21 cellular contexts compared by ENCODE assay signal in genomic region chr12:124742111-124742510, GRCh38.
A peak's percentile ranks its signal among the peaks of the same experiment; 100 is the strongest.
DNase-seq lines count a peak whose midpoint lies in the region; ATAC-seq, FAIRE-seq and TF ChIP-seq lines count a peak whose summit lies in the region.
"Had no signal": no experiment of that assay in that cellular context is flagged by ENCODE, and none has a peak within 500 bp of the region (broad histone marks: within the 10 kb centered on the region; RNA-seq: fewer than 3 reads in every experiment).

No MANE protein-coding gene starts in this region.

- no peak for FAIRE-seq in HepG2 (lab: Jason Lieb, UNC)
- FAIRE-seq: GM12891, islet of Langerhans had no signal

- peaks cover 6% of the 10 kb centered on the region for H3F3A ChIP-seq in PC-3 (ENCODE audit: low read length, unreplicated experiment)

- in situ Hi-C loops in HepG2 (cut with HindIII; ENCODE audit: extremely low pct_ligation_motif_present, low pct_unique_long_range_greater_than_20kb) = no loop called here

- TF ChIP-seq CTCF in liver (IDR thresholded peaks at IDR 0.05; ENCODE audit: low read depth, low read length, missing input control) (peak; percentile 10), HepG2 (CRISPR knock-in tag; IDR thresholded peaks at IDR 0.05) (no peak), PC-3 (conservative IDR thresholded peaks at IDR 0.05; ENCODE audit: low read depth, low read length) (no peak)

- no peaks in the 10 kb centered on the region for H3K79me2 ChIP-seq in HepG2 (ENCODE audit: insufficient read depth, low read length)
- no peaks in the 10 kb centered on the region for H3K79me2 ChIP-seq in PC-3 (ENCODE audit: low read length)

- H3K4me1 ChIP-seq in liver (ENCODE audit: control insufficient read depth in 4 of 4, insufficient read depth in 4 of 4, low read length in 3 of 4) (peaks cover 15 to 49% (median 34%) of the 10 kb centered on the region in 4 donors), HepG2 (ENCODE audit: insufficient read depth, low read length) (peaks cover 92% of the 10 kb centered on the region), SJCRH30 (peaks cover 42% of the 10 kb centered on the region), mucosa of stomach (ENCODE audit: control insufficient read depth, insufficient read depth, low read length) (peaks cover 42% of the 10 kb centered on the region), PC-3 (ENCODE audit: insufficient read depth, low read length) (peaks cover 34% of the 10 kb centered on the region)

- no peak for TF ChIP-seq EP300 in HepG2 (IDR thresholded peaks at IDR 0.05; ENCODE audit: low read depth in 2 of 2, low read length in 2 of 2)
- no peak for TF ChIP-seq EP300 in HepG2 (CRISPR knock-in tag; IDR thresholded peaks at IDR 0.05; ENCODE audit: borderline replicate concordance)

- H3K36me3 ChIP-seq in liver (ENCODE audit: control insufficient read depth in 4 of 4, insufficient read depth in 3 of 4, low read depth in 1 of 4, low read length in 3 of 4) (no peaks in the 10 kb centered on the region), HepG2 (replicated peaks in 1 of 2; ENCODE audit: control insufficient read depth in 1 of 2, insufficient read depth in 2 of 2, low read length in 2 of 2) (no peaks in the 10 kb centered on the region), SJCRH30 (no peaks in the 10 kb centered on the region), mucosa of stomach (ENCODE audit: control insufficient read depth, insufficient read depth, low read length) (no peaks in the 10 kb centered on the region), PC-3 (ENCODE audit: low read depth, low read length) (no peaks in the 10 kb centered on the region)
- H3K36me3 ChIP-seq: neutrophil had no signal

- CTCF ChIA-PET in HepG2 (lab: Yijun Ruan, JAX; ENCODE audit: low intra/inter-chr PET ratio, low total read pairs) (no interaction called here), PC-3 (lab: Charles Lee) (no interaction called here)

- H4K20me1 ChIP-seq in HepG2 (ENCODE audit: insufficient read depth, low read length) = no peaks in the 10 kb centered on the region
- H4K20me1 ChIP-seq in PC-3 (ENCODE audit: low read length) = no peaks in the 10 kb centered on the region

- POLR2A ChIA-PET in HepG2 (lab: Yijun Ruan, JAX) (no interaction called here), PC-3 (lab: Charles Lee; ENCODE audit: unreplicated experiment) (no interaction called here)

- no peak for TF ChIP-seq POLR2A in HepG2 (IDR thresholded peaks at IDR 0.05; ENCODE audit: insufficient read depth in 1 of 2, low read depth in 2 of 2, low read length in 2 of 2)

- peak overlapping the region in 1 of 2 donors; percentile 70 for H3K9ac ChIP-seq in liver (ENCODE audit: low read depth in 1 of 2, low read length in 2 of 2)
- no peak overlapping the region for H3K9ac ChIP-seq in HepG2 (ENCODE audit: insufficient read depth, low read depth, low read length)
- peak overlapping the region; percentile 43 for H3K9ac ChIP-seq in mucosa of stomach (ENCODE audit: low read length)
- H3K9ac ChIP-seq in PC-3 (ENCODE audit: low read length) = no peak overlapping the region

- H3K9me3 ChIP-seq in liver (ENCODE audit: control insufficient read depth in 4 of 4, low read length in 3 of 4) = no peaks in the 10 kb centered on the region
- peaks cover 5% of the 10 kb centered on the region; the same call in 1 of the 2 replicates for H3K9me3 ChIP-seq in HepG2 (ENCODE audit: low read length)
- H3K9me3 ChIP-seq in SJCRH30 (replicated peaks) = no peaks in the 10 kb centered on the region
- H3K9me3 ChIP-seq in mucosa of stomach (ENCODE audit: control insufficient read depth, low read length) = no peaks in the 10 kb centered on the region
- H3K9me3 ChIP-seq in PC-3 (ENCODE audit: low read length) = no peaks in the 10 kb centered on the region
- H3K9me3 ChIP-seq: neutrophil had no signal

- H3K27ac ChIP-seq in liver (ENCODE audit: low read depth in 1 of 2, low read length in 2 of 2) (peak overlapping the region; percentile 78 to 80), HepG2 (ENCODE audit: extremely low read length, insufficient read depth, low read length) (no peak overlapping the region), SJCRH30 (peak overlapping the region; percentile 28; the same call in 1 of the 2 replicates), PC-3 (ENCODE audit: low read length) (no peak overlapping the region)
- H3K27ac ChIP-seq: neutrophil, RWPE1 had no signal

- no peak overlapping the region for H3K4me2 ChIP-seq in HepG2 (ENCODE audit: low read depth, low read length)
- H3K4me2 ChIP-seq in PC-3 (ENCODE audit: low read length) = no peak overlapping the region

- BruUV-seq in HepG2 (replicated peaks; lab: Mats Ljungman, UMichigan) (no TSS peak), PC-3 (replicated peaks; lab: Mats Ljungman, UMichigan) (no TSS peak)

- no peaks in the 10 kb centered on the region for H3K9me2 ChIP-seq in PC-3 (replicated peaks; ENCODE audit: low read length)

- no peak overlapping the region for H2AFZ ChIP-seq in HepG2 (ENCODE audit: low read length)
- no peak overlapping the region for H2AFZ ChIP-seq in PC-3 (ENCODE audit: low read length)

- TF ChIP-seq RAD21 in liver (IDR thresholded peaks at IDR 0.05) (peak in 1 of 2 donors; percentile 19), HepG2 (CRISPR knock-in tag; IDR thresholded peaks at IDR 0.05) (no peak)

- H3K27me3 ChIP-seq in liver (ENCODE audit: control insufficient read depth in 4 of 4, insufficient read depth in 4 of 4, low read length in 3 of 4) = no peaks in the 10 kb centered on the region
- H3K27me3 ChIP-seq in HepG2 (ENCODE audit: control insufficient read depth in 1 of 2, insufficient read depth in 2 of 2, low read length in 2 of 2) = peaks cover 0 to 4% of the 10 kb centered on the region in 2 experiments; a peak in 1 of 5 replicates
- no peaks in the 10 kb centered on the region for H3K27me3 ChIP-seq in SJCRH30
- peaks cover 6% of the 10 kb centered on the region for H3K27me3 ChIP-seq in mucosa of stomach (ENCODE audit: control insufficient read depth, insufficient read depth, low read length)
- no peaks in the 10 kb centered on the region for H3K27me3 ChIP-seq in PC-3 (ENCODE audit: low read length)

- intact Hi-C loops in HepG2 (cut with micrococcal nuclease; ENCODE audit: unreplicated experiment) = no loop called here
- intact Hi-C loops in PC-3 (cut with micrococcal nuclease) = loop anchor here (10.0 kb wide), 1 partner anchor 357 kb away; no protein-coding TSS in a partner anchor

- WGBS in liver = 46% methylated on average over 12 of the region's 12 CpGs
- 21% methylated on average over 4 of the region's 12 CpGs for WGBS in HepG2 (ENCODE audit: low lambda C conversion rate)

- DNase-seq in HepG2 (ENCODE audit: low spot score) = no peak
- peak; percentile 26 to 52 for DNase-seq in SJCRH30
- no peak for DNase-seq in PC-3
- no peak for DNase-seq in DMS153 treated with DMSO at 0.1 percent for 48 hours (lab: John Stamatoyannopoulos, UW; ENCODE audit: unreplicated experiment)
- DNase-seq: activated CD8-positive, alpha-beta T cell treated with anti-CD3 and anti-CD28 coated beads for 36 hours; activated naive CD8-positive, alpha-beta T cell treated with anti-CD3 and anti-CD28 coated beads, Interleukin-2, amount 10 ng/mL, durations not matched to agents 7 days and 5 days; activated T-cell treated with anti-CD3 and anti-CD28 coated beads, Interleukin-2, amount 50 U/mL, for 48 hours; Caco-2; GF-D8; IMR-90; NCI-H2081; NK-92 treated with Interleukin-12 subunit alpha and Interleukin-12 subunit beta, amount 100 ng/mL, for 24 hours had no signal

- H3K4me3 ChIP-seq in liver (ENCODE audit: low read depth in 1 of 3, low read length in 3 of 3) (peak overlapping the region in 1 of 3 donors; percentile 16), HepG2 (replicated peaks in 1 of 3; ENCODE audit: insufficient read depth in 1 of 3, low read depth in 2 of 3, low read length in 3 of 3) (no peak overlapping the region), SJCRH30 (peak overlapping the region; percentile 27), mucosa of stomach (ENCODE audit: low read length) (no peak overlapping the region), PC-3 (ENCODE audit: low read length) (no peak overlapping the region)

- no peak for ATAC-seq in HepG2
- ATAC-seq in PC-3 = no peak
- no peak for ATAC-seq in HG03039 (IDR thresholded peaks at IDR 0.05; ENCODE audit: unreplicated experiment)
- ATAC-seq in GM19035 (IDR thresholded peaks at IDR 0.05; ENCODE audit: unreplicated experiment) = no peak
- ATAC-seq: activated CD8-positive, alpha-beta T cell treated with anti-CD3 and anti-CD28 coated beads for 36 hours; sciatic nerve had no signal

TF ChIP-seq in liver, 16 proteins besides CTCF, POLR2A, EP300 and RAD21 (continues in another document):
- peak; percentile 37 for TF ChIP-seq FOXA1 (IDR thresholded peaks at IDR 0.05)
- TF ChIP-seq RXRA (IDR thresholded peaks at IDR 0.05) = peak; percentile 47 to 76
- TF ChIP-seq TAF1 (conservative IDR thresholded peaks at IDR 0.05) = no peak
- no peak for TF ChIP-seq SP1 (IDR thresholded peaks at IDR 0.05)
- TF ChIP-seq YY1 (IDR thresholded peaks at IDR 0.05) = no peak

TF ChIP-seq in HepG2, 621 proteins besides CTCF, POLR2A, EP300 and RAD21 (continues in another document):
- TF ChIP-seq ZNF20 (CRISPR knock-in tag; IDR thresholded peaks at IDR 0.05) (no peak), SYNCRIP (IDR thresholded peaks at IDR 0.05; ENCODE audit: insufficient read depth, low read depth, low read length) (no peak), POLR2AphosphoS2 (IDR thresholded peaks at IDR 0.05; ENCODE audit: low read depth, low read length) (no peak), ISX (CRISPR knock-in tag; conservative IDR thresholded peaks at IDR 0.05) (no peak), ZFP82 (CRISPR knock-in tag; IDR thresholded peaks at IDR 0.05; ENCODE audit: borderline replicate concordance) (no peak), ZNF768 (CRISPR knock-in tag; IDR thresholded peaks at IDR 0.05) (no peak), FOXP1 (IDR thresholded peaks at IDR 0.05) (no peak), FOXP1 (CRISPR knock-in tag; IDR thresholded peaks at IDR 0.05) (no peak), ZNF580 (CRISPR knock-in tag; IDR thresholded peaks at IDR 0.05; ENCODE audit: borderline replicate concordance, low read depth) (no peak), ZNF598 (CRISPR knock-in tag; IDR thresholded peaks at IDR 0.05; ENCODE audit: borderline replicate concordance) (no peak)

Comparison
In these comparisons a context has a peak if more than half of its experiments do, and no peak if none do; other contexts are left out.
1. H3K27ac ChIP-seq: peak in liver (2 of 2) and SJCRH30 (single experiment); none in HepG2 (single experiment) and PC-3 (single experiment).
2. DNase-seq: peak in SJCRH30 (2 of 2); none in HepG2 (single experiment), PC-3 (single experiment) and DMS153 treated with DMSO at 0.1 percent for 48 hours (single experiment).